8 cellular contexts compared by ENCODE assay signal in genomic region chr6:32194825-32195651, GRCh38. TPM values are rescaled to one million over a fixed set of nuclear protein-coding genes. Genes with fewer than 3 reads are reported as not detected.
A peak's percentile ranks its signal among the peaks of the same experiment; 100 is the strongest.
DNase-seq lines count a peak whose midpoint lies in the region; ATAC-seq and TF ChIP-seq lines count a peak whose summit lies in the region.

No MANE protein-coding gene starts in this region.

- no peaks in the 10 kb centered on the region for H3K9me3 ChIP-seq in Caco-2

- H3K27me3 Mint-ChIP-seq in Caco-2 (ENCODE audit: insufficient read depth, unreplicated experiment) = no peaks in the 10 kb centered on the region

- BruUV-seq in Caco-2 (replicated peaks; lab: Mats Ljungman, UMichigan) = TSS peak; percentile 99

- peak overlapping the region; percentile 94 for H3K4me3 Mint-ChIP-seq in Caco-2 (ENCODE audit: unreplicated experiment)

- H3K9me3 Mint-ChIP-seq in Caco-2 (ENCODE audit: unreplicated experiment) = no peaks in the 10 kb centered on the region

- DNase-seq in Caco-2 (peak; percentile 45 to 52), NCI-H524 (lab: John Stamatoyannopoulos, UW) (peak; percentile 51 to 61), inferior parietal cortex (ENCODE audit: extremely low spot score) (peak; percentile 65)
- DNase-seq in stimulated activated naive CD4-positive, alpha-beta T cell treated with Interleukin-2 at 50 U/mL for 16 hours (lab: John Stamatoyannopoulos, UW) = peak; percentile 12

- intact Hi-C loops in Caco-2 (cut with micrococcal nuclease; ENCODE audit: unreplicated experiment) = loop anchor here (1.0 to 10.0 kb wide), 4 partner anchors 18 to 770 kb away; partner anchors contain the start of genes BRD2 and PPT2

- H3K36me3 Mint-ChIP-seq in Caco-2 (ENCODE audit: insufficient read depth, unreplicated experiment) = peaks cover 16% of the 10 kb centered on the region

- no peaks in the 10 kb centered on the region for H3K27me3 ChIP-seq in Caco-2 (replicated peaks; ENCODE audit: control insufficient read depth, insufficient read depth, low read length)

- H3K4me1 Mint-ChIP-seq in Caco-2 (ENCODE audit: low read depth, unreplicated experiment) = peaks cover 16% of the 10 kb centered on the region

- ATAC-seq in GM21737 (IDR thresholded peaks at IDR 0.05; ENCODE audit: unreplicated experiment) (no peak), HG02623 (IDR thresholded peaks at IDR 0.05; ENCODE audit: unreplicated experiment) (no peak)

- TF ChIP-seq POLR2A in GM19193 (IDR thresholded peaks at IDR 0.05; ENCODE audit: extremely low read depth, insufficient read depth, insufficient read length) = peak; percentile 12

- peak; percentile 39 to 46 for TF ChIP-seq CTCF in Caco-2 (IDR thresholded peaks at IDR 0.05; ENCODE audit: insufficient read depth in 1 of 2, low read depth in 1 of 2, low read length in 1 of 2, severe bottlenecking in 1 of 2, unreplicated experiment in 1 of 2)

- POLR2A ChIA-PET in Caco-2 (lab: Charles Lee) = interaction anchor here (0.5 to 1.5 kb wide), 14 partner anchors 8 to 1005 kb away, joined by 3 to 29 read pairs (median 6); partner anchors contain the start of genes AGPAT1, ATF6B, FKBPL and NEU1

- CTCF ChIA-PET in Caco-2 (lab: Charles Lee) = interaction anchor here (0.5 to 1.7 kb wide), 22 partner anchors 11 to 777 kb away, joined by 3 to 24 read pairs (median 4); partner anchors contain the start of genes ATF6B, FKBPL, PRRT1 and RNF5

- H3K36me3 ChIP-seq in Caco-2 (ENCODE audit: control insufficient read depth, insufficient read depth, low read length) = no peaks in the 10 kb centered on the region

- H3K27ac Mint-ChIP-seq in Caco-2 (ENCODE audit: unreplicated experiment) = peak overlapping the region; percentile 99

- H3K4me3 ChIP-seq in Caco-2 (ENCODE audit: low read depth, low read length) = peak overlapping the region; percentile 43

- peak overlapping the region; percentile 100 for H3K27ac ChIP-seq in angular gyrus (ENCODE audit: low read depth, low read length)

- H3K4me1 ChIP-seq in Caco-2 = peaks cover 15% of the 10 kb centered on the region

RNA-seq across cellular contexts. Expression of gene GPSM3, which starts 2.6 kb away (rescaled TPM):
- 0.41 and 0.67 TPM in 2 replicates for total RNA-seq in Caco-2 (2022)

RNA-seq across cellular contexts. Expression of gene PBX2, which starts 5.0 kb away (rescaled TPM):
- total RNA-seq in Caco-2 (2022) = 96.3 and 96.5 TPM in 2 replicates

RNA-seq across cellular contexts. Expression of gene AGER, which starts 11.0 kb away (rescaled TPM):
- total RNA-seq in Caco-2 (2022) = 8.3 and 10.3 TPM in 2 replicates

RNA-seq across cellular contexts. Expression of gene RNF5, which starts 16.8 kb away (rescaled TPM):
- 64.7 and 70.7 TPM in 2 replicates for total RNA-seq in Caco-2 (2022)

RNA-seq across cellular contexts. Expression of gene AGPAT1, which starts 19.2 kb away (rescaled TPM):
- total RNA-seq in Caco-2 (2022) = 60.4 and 61.9 TPM in 2 replicates

Comparison
In these comparisons a context has a peak if more than half of its experiments do, and no peak if none do; other contexts are left out.
1. DNase-seq: peak in every context shown above with its lines; median percentile 65 in inferior parietal cortex; 56 in NCI-H524; 48 in Caco-2; 12 in stimulated activated naive CD4-positive, alpha-beta T cell treated with Interleukin-2 at 50 U/mL for 16 hours.